Comparison of ENCODE assay signal across 10 cellular contexts in the genomic region with DNA sequence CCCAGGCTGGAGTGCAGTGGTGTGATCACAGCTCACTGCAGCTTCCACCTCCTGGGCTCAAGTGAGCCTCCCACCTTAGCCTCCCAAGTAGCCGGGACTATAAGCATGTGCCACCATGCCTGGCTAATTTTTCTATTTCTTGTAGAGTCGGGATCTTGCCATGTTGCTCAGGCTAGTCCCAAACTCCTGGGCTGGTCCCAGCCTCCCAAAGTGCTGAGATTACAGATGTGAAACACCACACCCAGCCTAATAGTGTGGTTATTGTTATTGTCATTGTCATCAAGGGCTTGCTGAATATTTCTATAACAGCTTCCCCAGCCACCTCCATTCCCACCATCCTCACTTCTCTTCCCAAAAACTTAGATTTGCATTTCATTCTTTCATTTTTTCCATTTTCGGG. TPM values are rescaled to one million over a fixed set of nuclear protein-coding genes. Genes with fewer than 3 reads are reported as not detected.
"Had no signal": no experiment of that assay in that cellular context is flagged by ENCODE, and none has a peak within 500 bp of the region (broad histone marks: within the 10 kb centered on the region; RNA-seq: fewer than 3 reads in every experiment).

No MANE protein-coding gene starts in this region.

- H3K4me3 ChIP-seq: GM23248, GM23338, HAP-1 had no signal

- H3K4me3 Mint-ChIP-seq: GM23338, H9, HFFc6 had no signal

- H3K36me3 ChIP-seq: HAP-1 had no signal

- H3K4me1 Mint-ChIP-seq: GM23338, H9 had no signal

- DNase-seq: GM23248, GOT3, H7, H9, HCEC 1CT, HFFc6 had no signal

- H3K27ac Mint-ChIP-seq: GM23338, H9, HFFc6 had no signal

- H3K4me1 ChIP-seq: HAP-1 had no signal

- H3K27ac ChIP-seq: GM23248 had no signal

- H3K9me3 ChIP-seq: HAP-1 had no signal

RNA-seq across cellular contexts. Expression of gene OR2Z1, which starts 2.8 kb away (rescaled TPM):
- total RNA-seq: GM23248, GM23338, H1, H4, H7, H9, HFFc6 had no signal

RNA-seq across cellular contexts. Expression of gene ACTL9, which starts 25.7 kb away (rescaled TPM):
- total RNA-seq: GM23248, GM23338, H1, H4, H7, H9, HFFc6 had no signal
